16 cellular contexts compared by ENCODE assay signal in genomic region chr18:62331581-62332436, GRCh38. TPM values are rescaled to one million over a fixed set of nuclear protein-coding genes. Genes with fewer than 3 reads are reported as not detected.
DNase-seq lines count a peak whose midpoint lies in the region; ATAC-seq and TF ChIP-seq lines count a peak whose summit lies in the region.
"Had no signal": no experiment of that assay in that cellular context is flagged by ENCODE, and none has a peak within 500 bp of the region (broad histone marks: within the 10 kb centered on the region; RNA-seq: fewer than 3 reads in every experiment).

No MANE protein-coding gene starts in this region.

- peaks cover 40% of the 10 kb centered on the region for H3K4me1 Mint-ChIP-seq in activated naive CD8-positive, alpha-beta T cell treated with anti-CD3 and anti-CD28 coated beads, Interleukin-2, amount 10 ng/mL, durations not matched to agents 7 days and 5 days
- H3K4me1 Mint-ChIP-seq in activated naive CD8-positive, alpha-beta T cell treated with anti-CD3 and anti-CD28 coated beads, Interleukin-2, amount 50 U/mL, for 24 hours, result peaks cover 32% of the 10 kb centered on the region
- H3K4me1 Mint-ChIP-seq in T-helper 2 cell treated with Interferon-gamma antibody and Interleukin-4, amounts not matched to agents 5 μg/mL and 100 μg/mL, for 36 hours (ENCODE audit: low read depth), result peaks cover 57% of the 10 kb centered on the region
- H3K4me1 Mint-ChIP-seq in endodermal cell, result peaks cover 50% of the 10 kb centered on the region

- ATAC-seq in activated naive CD8-positive, alpha-beta T cell treated with anti-CD3 and anti-CD28 coated beads, Interleukin-2, amount 10 ng/mL, durations not matched to agents 7 days and 5 days (ENCODE audit: low read depth), result no peak
- ATAC-seq in activated naive CD8-positive, alpha-beta T cell treated with anti-CD3 and anti-CD28 coated beads, Interleukin-2, amount 50 U/mL, for 24 hours, result no peak
- ATAC-seq in heart left ventricle (peak in 3 of 4 donors; percentile 14 to 40 (median 30)), HG03565 (IDR thresholded peaks at IDR 0.05; ENCODE audit: unreplicated experiment) (no peak)
- ATAC-seq: activated T-cell treated with anti-CD3 and anti-CD28 coated beads, Interleukin-2, amount 50 U/mL, for 4 hours; HCT116 had no signal

- TF ChIP-seq CTCF in heart left ventricle (IDR thresholded peaks at IDR 0.05) (no peak), endodermal cell (conservative IDR thresholded peaks at IDR 0.05) (no peak)

- H3K27ac ChIP-seq in heart left ventricle, result peak overlapping the region in 2 of 12 donors; percentile 30 to 50
- H3K27ac ChIP-seq in endodermal cell (ENCODE audit: low read depth, low read length), result no peak overlapping the region
- H3K27ac ChIP-seq: vagina had no signal

- H3K36me3 ChIP-seq in heart left ventricle, result no peaks in the 10 kb centered on the region
- H3K36me3 ChIP-seq in endodermal cell (ENCODE audit: control insufficient read depth, insufficient read depth, low read length), result no peaks in the 10 kb centered on the region
- H3K36me3 ChIP-seq: vagina had no signal

- intact Hi-C loops in heart left ventricle (cut with DNase I), result loop anchor here in 2 of 10 donors (10.0 kb wide), 2 partner anchors 253 to 383 kb away; partner anchors contain the start of gene PHLPP1 (in 1 of the 2)

- peaks cover 1% of the 10 kb centered on the region for H3K36me3 Mint-ChIP-seq in activated naive CD8-positive, alpha-beta T cell treated with anti-CD3 and anti-CD28 coated beads, Interleukin-2, amount 10 ng/mL, durations not matched to agents 7 days and 5 days
- no peaks in the 10 kb centered on the region for H3K36me3 Mint-ChIP-seq in activated naive CD8-positive, alpha-beta T cell treated with anti-CD3 and anti-CD28 coated beads, Interleukin-2, amount 50 U/mL, for 24 hours (ENCODE audit: low read depth)
- H3K36me3 Mint-ChIP-seq in T-helper 2 cell treated with Interferon-gamma antibody and Interleukin-4, amounts not matched to agents 5 μg/mL and 100 μg/mL, for 36 hours (ENCODE audit: low read depth), result peaks cover 35% of the 10 kb centered on the region
- no peaks in the 10 kb centered on the region for H3K36me3 Mint-ChIP-seq in endodermal cell (ENCODE audit: low read depth)

- no peaks in the 10 kb centered on the region for H3K9me3 ChIP-seq in heart left ventricle
- H3K9me3 ChIP-seq in endodermal cell (ENCODE audit: control insufficient read depth, low read length), result no peaks in the 10 kb centered on the region
- H3K9me3 ChIP-seq: vagina had no signal

- H3K27me3 ChIP-seq in heart left ventricle (peaks cover 1 to 76% (median 24%) of the 10 kb centered on the region in 9 donors), endodermal cell (ENCODE audit: control insufficient read depth, insufficient read depth, low read length, poor library complexity, severe bottlenecking) (no peaks in the 10 kb centered on the region)
- H3K27me3 ChIP-seq: vagina had no signal

- 65 to 75% (median 66%) methylated on average over 9 of the region's 9 CpGs for WGBS in heart left ventricle, 4 donors
- 96 to 97% methylated on average over 7 to 9 of the region's 9 CpGs for WGBS in endodermal cell (ENCODE audit: insufficient coverage in 1 of 2, insufficient read length in 1 of 2), 2 experiments

- DNase-seq in activated naive CD8-positive, alpha-beta T cell treated with anti-CD3 and anti-CD28 coated beads, Interleukin-2, amount 10 ng/mL, durations not matched to agents 7 days and 5 days, result no peak
- no peak for DNase-seq in activated naive CD8-positive, alpha-beta T cell treated with anti-CD3 and anti-CD28 coated beads, Interleukin-2, amount 50 U/mL, for 24 hours
- DNase-seq in T-helper 2 cell treated with Interferon-gamma antibody and Interleukin-4, amounts not matched to agents 5 μg/mL and 100 μg/mL, for 36 hours (ENCODE audit: low spot score), result no peak
- DNase-seq in heart left ventricle (peak; percentile 31 to 73 (median 52)), stromal cell of bone marrow (ENCODE audit: low read depth) (peak; percentile 36), GOT3 (lab: John Stamatoyannopoulos, UW) (no peak), endodermal cell (no peak)
- DNase-seq: activated T-cell treated with anti-CD3 and anti-CD28 coated beads, Interleukin-2, amount 50 U/mL, for 4 hours; cerebellar nuclear complex; DND-41; NCI-H1417 treated with DMSO at 0.1 percent for 48 hours; retina had no signal

- H3K27me3 Mint-ChIP-seq in activated naive CD8-positive, alpha-beta T cell treated with anti-CD3 and anti-CD28 coated beads, Interleukin-2, amount 10 ng/mL, durations not matched to agents 7 days and 5 days, result peaks cover 10% of the 10 kb centered on the region
- peaks cover 48% of the 10 kb centered on the region for H3K27me3 Mint-ChIP-seq in activated naive CD8-positive, alpha-beta T cell treated with anti-CD3 and anti-CD28 coated beads, Interleukin-2, amount 50 U/mL, for 24 hours
- no peaks in the 10 kb centered on the region for H3K27me3 Mint-ChIP-seq in T-helper 2 cell treated with Interferon-gamma antibody and Interleukin-4, amounts not matched to agents 5 μg/mL and 100 μg/mL, for 36 hours (ENCODE audit: low read depth)
- H3K27me3 Mint-ChIP-seq in endodermal cell (ENCODE audit: insufficient read depth), result peaks cover 6% of the 10 kb centered on the region

- no peaks in the 10 kb centered on the region for H3K9me3 Mint-ChIP-seq in activated naive CD8-positive, alpha-beta T cell treated with anti-CD3 and anti-CD28 coated beads, Interleukin-2, amount 10 ng/mL, durations not matched to agents 7 days and 5 days
- H3K9me3 Mint-ChIP-seq in activated naive CD8-positive, alpha-beta T cell treated with anti-CD3 and anti-CD28 coated beads, Interleukin-2, amount 50 U/mL, for 24 hours, result no peaks in the 10 kb centered on the region
- no peaks in the 10 kb centered on the region for H3K9me3 Mint-ChIP-seq in T-helper 2 cell treated with Interferon-gamma antibody and Interleukin-4, amounts not matched to agents 5 μg/mL and 100 μg/mL, for 36 hours
- H3K9me3 Mint-ChIP-seq in endodermal cell, result no peaks in the 10 kb centered on the region
- H3K9me3 Mint-ChIP-seq: activated T-cell treated with anti-CD3 and anti-CD28 coated beads, Interleukin-2, amount 50 U/mL, for 4 hours; memory B cell had no signal

- no peak for TF ChIP-seq POLR2A in heart left ventricle (IDR thresholded peaks at IDR 0.05)

- peaks cover 0 to 52% (median 15%) of the 10 kb centered on the region in 12 donors for H3K4me1 ChIP-seq in heart left ventricle
- H3K4me1 ChIP-seq in endodermal cell (ENCODE audit: control insufficient read depth, insufficient read depth, low read length), result peaks cover 29% of the 10 kb centered on the region

- no peak overlapping the region for H3K27ac Mint-ChIP-seq in activated naive CD8-positive, alpha-beta T cell treated with anti-CD3 and anti-CD28 coated beads, Interleukin-2, amount 10 ng/mL, durations not matched to agents 7 days and 5 days
- no peak overlapping the region for H3K27ac Mint-ChIP-seq in activated naive CD8-positive, alpha-beta T cell treated with anti-CD3 and anti-CD28 coated beads, Interleukin-2, amount 50 U/mL, for 24 hours
- H3K27ac Mint-ChIP-seq in T-helper 2 cell treated with Interferon-gamma antibody and Interleukin-4, amounts not matched to agents 5 μg/mL and 100 μg/mL, for 36 hours, result peak overlapping the region; percentile 62
- H3K27ac Mint-ChIP-seq in endodermal cell, result no peak overlapping the region
- H3K27ac Mint-ChIP-seq: memory B cell had no signal

- H3K4me3 ChIP-seq in heart left ventricle (no peak overlapping the region), endodermal cell (ENCODE audit: low read length) (no peak overlapping the region)
- H3K4me3 ChIP-seq: vagina had no signal

- H3K9ac ChIP-seq in endodermal cell (ENCODE audit: extremely low read depth, low read length, poor library complexity, severe bottlenecking), result no peak overlapping the region

- POLR2A ChIA-PET in activated naive CD8-positive, alpha-beta T cell treated with anti-CD3 and anti-CD28 coated beads, Interleukin-2, amount 10 ng/mL, durations not matched to agents 7 days and 5 days (lab: Charles Lee), result no interaction called here

- H3K4me3 Mint-ChIP-seq in activated naive CD8-positive, alpha-beta T cell treated with anti-CD3 and anti-CD28 coated beads, Interleukin-2, amount 10 ng/mL, durations not matched to agents 7 days and 5 days, result peak overlapping the region; percentile 18
- no peak overlapping the region for H3K4me3 Mint-ChIP-seq in activated naive CD8-positive, alpha-beta T cell treated with anti-CD3 and anti-CD28 coated beads, Interleukin-2, amount 50 U/mL, for 24 hours
- peak overlapping the region; percentile 30 for H3K4me3 Mint-ChIP-seq in T-helper 2 cell treated with Interferon-gamma antibody and Interleukin-4, amounts not matched to agents 5 μg/mL and 100 μg/mL, for 36 hours
- H3K4me3 Mint-ChIP-seq in endodermal cell, result no peak overlapping the region
- H3K4me3 Mint-ChIP-seq: activated T-cell treated with anti-CD3 and anti-CD28 coated beads, Interleukin-2, amount 50 U/mL, for 4 hours; memory B cell had no signal

RNA-seq across cellular contexts. Expression of gene TNFRSF11A, which starts 6.7 kb away (rescaled TPM):
- 1 to 10 TPM; 7.5 to 8.0 TPM for total RNA-seq in activated naive CD8-positive, alpha-beta T cell treated with anti-CD3 and anti-CD28 coated beads, Interleukin-2, amount 10 ng/mL, durations not matched to agents 7 days and 5 days
- total RNA-seq in heart left ventricle (1 to 10 TPM in 8 of 9 donors, under 1 TPM in 1; 0.16 to 5.0 (median 1.5) TPM), endodermal cell (10 to 100 TPM; 13.7 to 35.6 TPM)
- under 1 TPM; 0.23 to 0.42 TPM for polyA plus RNA-seq in heart left ventricle
- polyA plus RNA-seq in endodermal cell (2013, experiment 1 of 2), result 1.5 TPM
- 1.7 TPM for polyA plus RNA-seq in endodermal cell (2013, experiment 2 of 2)

Comparison
In these comparisons a context has a peak if more than half of its experiments do, and no peak if none do; other contexts are left out.
1. H3K4me3 Mint-ChIP-seq: peak in activated naive CD8-positive, alpha-beta T cell treated with anti-CD3 and anti-CD28 coated beads, Interleukin-2, amount 10 ng/mL, durations not matched to agents 7 days and 5 days (single experiment) and T-helper 2 cell treated with Interferon-gamma antibody and Interleukin-4, amounts not matched to agents 5 μg/mL and 100 μg/mL, for 36 hours (single experiment); none in activated naive CD8-positive, alpha-beta T cell treated with anti-CD3 and anti-CD28 coated beads, Interleukin-2, amount 50 U/mL, for 24 hours (single experiment) and endodermal cell (single experiment).
2. ATAC-seq: peak in heart left ventricle (3 of 4); none in activated naive CD8-positive, alpha-beta T cell treated with anti-CD3 and anti-CD28 coated beads, Interleukin-2, amount 10 ng/mL, durations not matched to agents 7 days and 5 days (single experiment), activated naive CD8-positive, alpha-beta T cell treated with anti-CD3 and anti-CD28 coated beads, Interleukin-2, amount 50 U/mL, for 24 hours (single experiment) and HG03565 (single experiment).
3. DNase-seq: peak in heart left ventricle (5 of 5) and stromal cell of bone marrow (single experiment); none in activated naive CD8-positive, alpha-beta T cell treated with anti-CD3 and anti-CD28 coated beads, Interleukin-2, amount 10 ng/mL, durations not matched to agents 7 days and 5 days (single experiment), activated naive CD8-positive, alpha-beta T cell treated with anti-CD3 and anti-CD28 coated beads, Interleukin-2, amount 50 U/mL, for 24 hours (single experiment), T-helper 2 cell treated with Interferon-gamma antibody and Interleukin-4, amounts not matched to agents 5 μg/mL and 100 μg/mL, for 36 hours (single experiment), GOT3 (single experiment) and endodermal cell (single experiment).